ENCODE assay signal across 8 cellular contexts in genomic region chr17:42388381-42389134, GRCh38. TPM values are rescaled to one million over a fixed set of nuclear protein-coding genes. Genes with fewer than 3 reads are reported as not detected.
DNase-seq lines count a peak whose midpoint lies in the region; ATAC-seq, FAIRE-seq and TF ChIP-seq lines count a peak whose summit lies in the region.

Gene STAT3, minus strand, starts transcription at chr17:42388442. Its CDS starts 39,926 bp downstream, at chr17:42348516.

- intact Hi-C loops in Right ventricle myocardium superior (cut with DNase I), result no loop called here
- intact Hi-C loops in pancreas (cut with DNase I), result no loop called here
- intact Hi-C loops in tibial artery (cut with DNase I; ENCODE audit: low total_unique reads), result no loop called here

- H3K27ac ChIP-seq in pancreas, result peak within 1 kb of the TSS; percentile 96 to 100 (median 99)
- peak within 1 kb of the TSS; percentile 98 to 100 for H3K27ac ChIP-seq in tibial artery

- peak within 1 kb of the TSS; percentile 99 for H3K9ac ChIP-seq in adipocyte (ENCODE audit: low read length)

- H3K36me3 ChIP-seq in adipocyte (ENCODE audit: control insufficient read depth, insufficient read depth, low read length, severe bottlenecking) (peaks cover 3% of the 10 kb centered on the region), pancreas (no peaks in the 10 kb centered on the region), tibial artery (no peaks in the 10 kb centered on the region)

- WGBS in pancreas, 2 donors, result 0 to 1% methylated on average over 42 to 43 of the region's 44 CpGs

- ATAC-seq in HG02763 (IDR thresholded peaks at IDR 0.05; ENCODE audit: unreplicated experiment) (peak; percentile 88), Right ventricle myocardium superior (ENCODE audit: poor library complexity) (peak; percentile 95), pancreas (peak; percentile 89 to 93 (median 90))

- peak; percentile 87 for FAIRE-seq in pancreas (lab: Jason Lieb, UNC)

- TF ChIP-seq CTCF in GM12865 (IDR thresholded peaks at IDR 0.05; ENCODE audit: insufficient read depth, low read depth, low read length, missing control alignments) (no peak), pancreas (IDR thresholded peaks at IDR 0.05) (no peak), tibial artery (IDR thresholded peaks at IDR 0.05) (peak in 1 of 2 experiments; percentile 30)

- H3K4me3 ChIP-seq in GM12865 (ENCODE audit: low read depth, low read length) (peak within 1 kb of the TSS; percentile 73), adipocyte (ENCODE audit: low read length) (peak within 1 kb of the TSS; percentile 98), pancreas (peak within 1 kb of the TSS; percentile 62 to 98 (median 89)), tibial artery (peak within 1 kb of the TSS; percentile 97 to 99)

- H3K27me3 ChIP-seq in adipocyte (replicated peaks; ENCODE audit: control insufficient read depth, insufficient read depth, low read length) (no peaks in the 10 kb centered on the region), pancreas (no peaks in the 10 kb centered on the region), tibial artery (no peaks in the 10 kb centered on the region)

- H3K9me3 ChIP-seq in adipocyte (ENCODE audit: control insufficient read depth, low read length) (no peaks in the 10 kb centered on the region), pancreas (no peaks in the 10 kb centered on the region), tibial artery (no peaks in the 10 kb centered on the region)

- peaks cover 24% of the 10 kb centered on the region for H3K4me1 ChIP-seq in adipocyte (ENCODE audit: control insufficient read depth, insufficient read depth, low read length)
- H3K4me1 ChIP-seq in pancreas, result peaks cover 5 to 33% (median 27%) of the 10 kb centered on the region in 3 donors
- peaks cover 0 to 43% (median 24%) of the 10 kb centered on the region in 4 donors for H3K4me1 ChIP-seq in tibial artery

- peak; percentile 100 for DNase-seq in GM12865 (ENCODE audit: low read depth)
- DNase-seq in NCI-H1417 treated with DMSO at 0.1 percent for 48 hours (lab: John Stamatoyannopoulos, UW), result peak; percentile 98
- DNase-seq in T follicular helper cell (ENCODE audit: low read depth), result peak; percentile 100
- DNase-seq in adipocyte (ENCODE audit: low read depth), result peak; percentile 100
- DNase-seq in Right ventricle myocardium superior, result peak; percentile 100
- peak; percentile 100 for DNase-seq in pancreas
- DNase-seq in tibial artery, result peak; percentile 100

RNA-seq across cellular contexts. Expression of gene STAT3, which starts in this region (rescaled TPM):
- 127 TPM for total RNA-seq in Right ventricle myocardium superior
- 100 to 1,000 TPM in 2 of 6 donors, 10 to 100 TPM in 4; 63.3 to 127 (median 78.6) TPM for total RNA-seq in pancreas
- polyA plus RNA-seq in pancreas, result 10 to 100 TPM; 37.9 to 42.9 TPM

Comparison
In these comparisons a context has a peak if more than half of its experiments do, and no peak if none do; other contexts are left out.
1. Peak in every context shown above with its lines: DNase-seq, ATAC-seq, H3K4me3 ChIP-seq and H3K27ac ChIP-seq.